ENCODE assay signal across 26 cellular contexts in the genomic region with DNA sequence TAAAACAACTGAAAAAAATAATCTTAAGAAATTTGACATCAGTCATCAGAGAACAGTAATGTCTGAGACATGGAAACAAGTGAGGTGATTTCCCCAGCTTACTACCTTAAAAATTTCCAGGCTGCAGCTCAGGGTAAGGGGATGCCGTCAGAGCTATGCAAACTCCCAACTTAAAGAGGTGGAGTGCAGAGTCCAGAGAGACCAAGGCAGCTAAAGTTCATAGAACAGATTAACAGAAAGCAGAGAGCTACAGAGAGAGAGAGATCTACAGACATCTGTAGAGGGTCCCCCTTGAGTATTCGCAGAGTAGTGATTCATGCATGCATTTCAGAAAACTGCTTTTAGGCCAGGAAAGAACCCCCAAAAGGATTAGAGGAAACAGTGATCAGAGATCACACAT.
"Had no signal": no experiment of that assay in that cellular context is flagged by ENCODE, and none has a peak within 500 bp of the region (broad histone marks: within the 10 kb centered on the region; RNA-seq: fewer than 3 reads in every experiment).

No MANE protein-coding gene starts in this region.

- H3K9me3 Mint-ChIP-seq: dendritic cell treated with granulocyte-macrophage colony-stimulating factor and Interleukin-4, amounts not matched to agents 40 ng/mL and 50 ng/mL, for 4 days; endodermal cell had no signal

- H3K27ac ChIP-seq: colonic mucosa, epithelial cell of prostate, esophagus squamous epithelium, gastrocnemius medialis, heart right ventricle, left lung, lower lobe of right lung had no signal

- DNase-seq: colonic mucosa; cortex of kidney; effector CD8-positive, alpha-beta T cell; effector memory CD8-positive, alpha-beta T cell; endodermal cell; erythroblast; esophagus squamous epithelium; foreskin fibroblast; foreskin melanocyte; gastrocnemius medialis; glutamatergic neuron; head of caudate nucleus; heart right ventricle; hippocampal formation; left cardiac atrium; left lung; left ventricle myocardium superior; lower lobe of right lung; mesenchymal stem cell; midbrain had no signal

- H3K4me3 Mint-ChIP-seq: dendritic cell treated with granulocyte-macrophage colony-stimulating factor and Interleukin-4, amounts not matched to agents 40 ng/mL and 50 ng/mL, for 4 days; effector memory CD8-positive, alpha-beta T cell; endodermal cell had no signal

- H3K9me3 ChIP-seq: colonic mucosa, esophagus squamous epithelium, gastrocnemius medialis, heart right ventricle, left lung, lower lobe of right lung had no signal

- H3K4me1 ChIP-seq: colonic mucosa, esophagus squamous epithelium, gastrocnemius medialis, heart right ventricle, left lung, lower lobe of right lung had no signal

- H3K36me3 ChIP-seq: colonic mucosa, esophagus squamous epithelium, gastrocnemius medialis, heart right ventricle, left lung, lower lobe of right lung had no signal

- H3K27me3 Mint-ChIP-seq: dendritic cell treated with granulocyte-macrophage colony-stimulating factor and Interleukin-4, amounts not matched to agents 40 ng/mL and 50 ng/mL, for 4 days; effector memory CD8-positive, alpha-beta T cell had no signal

- H3K27me3 ChIP-seq: colonic mucosa, esophagus squamous epithelium, gastrocnemius medialis, left lung had no signal

- FAIRE-seq: endometrium, islet of Langerhans, keratinocyte had no signal

- ATAC-seq: effector memory CD8-positive, alpha-beta T cell; esophagus mucosa; gastrocnemius medialis; left cardiac atrium; left lung; left ventricle myocardium superior; lower lobe of right lung had no signal

- H3K27ac Mint-ChIP-seq: dendritic cell treated with granulocyte-macrophage colony-stimulating factor and Interleukin-4, amounts not matched to agents 40 ng/mL and 50 ng/mL, for 4 days; effector memory CD8-positive, alpha-beta T cell; endodermal cell had no signal

- H3K4me3 ChIP-seq: colonic mucosa, esophagus squamous epithelium, gastrocnemius medialis, heart right ventricle, left lung, lower lobe of right lung had no signal
